ENCODE assay signal across 8 cellular contexts in the genomic region with DNA sequence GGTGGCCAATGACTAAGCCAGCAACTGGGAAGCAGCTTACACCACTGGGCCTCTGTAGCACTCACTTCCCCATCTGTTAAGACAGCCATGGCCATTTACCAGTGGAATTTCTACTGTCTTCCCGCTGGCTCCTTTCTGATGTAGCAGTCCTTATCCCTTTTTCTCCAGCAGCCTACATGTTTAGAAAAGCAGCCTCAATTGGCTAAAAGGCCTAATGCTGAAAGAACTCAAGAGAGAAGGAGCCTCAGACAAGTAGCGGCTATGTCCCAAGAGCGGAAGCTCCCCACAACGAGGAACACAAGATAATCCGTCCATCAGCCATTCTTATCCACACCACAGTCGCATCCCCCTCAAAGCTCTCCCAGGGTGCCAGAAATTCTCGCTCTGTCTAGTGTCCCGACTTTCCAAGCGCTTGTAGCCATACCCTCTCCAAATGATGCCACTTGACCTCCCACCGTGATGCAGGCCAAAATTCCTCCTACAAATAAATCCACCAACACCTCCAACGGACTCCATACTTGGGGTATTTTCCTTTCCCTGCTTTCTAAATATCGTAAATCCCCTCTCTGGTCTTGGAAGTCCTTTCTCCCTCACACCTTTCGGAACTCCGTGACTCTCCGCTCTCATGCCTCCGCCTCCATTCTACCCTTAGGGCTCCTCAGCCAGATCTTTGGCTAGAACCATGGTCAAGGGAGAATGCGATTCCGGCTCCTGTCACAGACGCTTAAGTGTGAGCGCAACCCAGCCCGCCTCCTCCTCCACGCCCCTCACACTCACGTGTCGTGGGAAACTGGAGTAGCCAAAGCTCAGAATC.
A peak's percentile ranks its signal among the peaks of the same experiment; 100 is the strongest.
DNase-seq lines count a peak whose midpoint lies in the region; ATAC-seq and TF ChIP-seq lines count a peak whose summit lies in the region.

No MANE protein-coding gene starts in this region.

- no peaks in the 10 kb centered on the region for H3K36me3 ChIP-seq in KMS-11 (ENCODE audit: insufficient read depth)
- peaks cover 32% of the 10 kb centered on the region for H3K36me3 ChIP-seq in WERI-Rb-1

- peaks cover 3% of the 10 kb centered on the region for H3K27me3 Mint-ChIP-seq in nephron (ENCODE audit: low read depth)

- peak overlapping the region; percentile 74 for H2AFZ ChIP-seq in KMS-11 (ENCODE audit: low read depth)

- peak overlapping the region; percentile 89 for H3K27ac ChIP-seq in KMS-11
- H3K27ac ChIP-seq in WERI-Rb-1, result peak overlapping the region; percentile 99

- H3K27me3 ChIP-seq in KMS-11 (ENCODE audit: insufficient read depth, low read depth) (no peaks in the 10 kb centered on the region), WERI-Rb-1 (ENCODE audit: insufficient read depth, low read depth, severe bottlenecking) (no peaks in the 10 kb centered on the region)

- H3K9ac ChIP-seq in KMS-11, result peak overlapping the region; percentile 72

- H3K36me3 Mint-ChIP-seq in nephron (ENCODE audit: low read depth), result peaks cover 38% of the 10 kb centered on the region

- DNase-seq in SIG-M5 treated with dmso at 0.1 percent for 504 hours (lab: John Stamatoyannopoulos, UW; ENCODE audit: unreplicated experiment) (peak; percentile 90), SIG-M5 (lab: John Stamatoyannopoulos, UW) (no peak), WERI-Rb-1 (peak; percentile 21), fibroblast of gingiva (ENCODE audit: low read depth) (peak; percentile 21), NCI-H1092 treated with DMSO at 0.1 percent for 48 hours (lab: John Stamatoyannopoulos, UW) (no peak)

- no peaks in the 10 kb centered on the region for H3K9me3 ChIP-seq in WERI-Rb-1 (ENCODE audit: severe bottlenecking)

- ATAC-seq in GM21825 (IDR thresholded peaks at IDR 0.05; ENCODE audit: unreplicated experiment), result peak; percentile 30

- H3K4me3 Mint-ChIP-seq in nephron, result peak overlapping the region; percentile 97 to 99 (median 98)

- H3K27ac Mint-ChIP-seq in nephron, result peak overlapping the region; percentile 94 to 99 (median 95)

- H3K4me3 ChIP-seq in KMS-11 (IDR thresholded peaks at IDR 0.05; ENCODE audit: insufficient read depth, low read depth, low read length) (no peak overlapping the region), WERI-Rb-1 (ENCODE audit: low read depth, low read length) (peak overlapping the region; percentile 59)

- H3K9me3 Mint-ChIP-seq in nephron, result peaks cover 4% of the 10 kb centered on the region

- H3K4me1 Mint-ChIP-seq in nephron, result peaks cover 24% of the 10 kb centered on the region

- peaks cover 50% of the 10 kb centered on the region for H3K79me2 ChIP-seq in KMS-11 (ENCODE audit: insufficient read depth, low read depth)

- H4K20me1 ChIP-seq in KMS-11 (ENCODE audit: insufficient read depth), result peaks cover 5% of the 10 kb centered on the region; the same call in 1 of the 2 replicates

- TF ChIP-seq CTCF in KMS-11 (conservative IDR thresholded peaks at IDR 0.05; ENCODE audit: low read depth, low read length), result no peak
- TF ChIP-seq CTCF in WERI-Rb-1 (IDR thresholded peaks at IDR 0.05; ENCODE audit: low read depth, low read length), result no peak
- no peak for TF ChIP-seq CTCF in nephron (IDR thresholded peaks at IDR 0.05; ENCODE audit: unreplicated experiment in 3 of 3)

- peak overlapping the region; percentile 78 for H3K4me2 ChIP-seq in KMS-11

- H3K4me1 ChIP-seq in KMS-11 (ENCODE audit: low read depth, poor library complexity, severe bottlenecking), result peaks cover 32% of the 10 kb centered on the region

Comparison
In these comparisons a context has a peak if more than half of its experiments do, and no peak if none do; other contexts are left out.
1. DNase-seq: peak in SIG-M5 treated with dmso at 0.1 percent for 504 hours (single experiment), WERI-Rb-1 (single experiment) and fibroblast of gingiva (single experiment); none in SIG-M5 (single experiment) and NCI-H1092 treated with DMSO at 0.1 percent for 48 hours (single experiment).